ENCODE assay signal across 12 cellular contexts in the genomic region with DNA sequence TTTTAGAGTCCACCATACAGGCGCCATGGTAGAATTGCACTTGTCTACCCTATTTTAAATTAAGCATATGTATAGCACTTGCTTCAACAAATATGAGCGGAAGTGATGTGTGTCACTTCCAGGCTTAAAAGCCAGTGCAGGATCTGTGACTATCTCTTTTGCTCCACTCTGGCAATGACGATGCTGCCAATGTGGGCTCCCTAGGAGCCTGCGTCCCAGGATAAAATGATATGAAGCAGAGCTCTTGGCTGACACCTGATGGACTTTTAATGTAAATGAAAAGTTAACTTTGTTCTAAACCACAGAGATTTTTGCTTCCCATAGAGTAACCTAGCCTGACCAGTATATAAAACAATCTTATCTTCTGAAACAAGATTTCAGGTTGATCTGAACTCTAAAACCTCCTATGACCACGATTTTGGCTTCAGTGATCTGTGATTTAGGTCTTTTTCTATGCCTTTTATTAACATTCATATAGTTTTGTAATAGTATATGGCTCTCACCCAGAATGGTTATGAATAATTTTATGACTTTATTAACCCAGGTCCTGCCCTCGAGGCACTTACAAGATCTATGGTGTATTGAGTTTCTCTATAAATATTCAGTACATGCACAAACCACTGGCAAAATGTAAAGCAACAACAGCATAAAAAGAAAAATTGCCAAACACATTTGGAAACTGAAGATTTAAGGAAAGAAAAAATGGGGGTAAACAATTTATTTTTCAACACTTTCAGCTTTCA.
DNase-seq lines count a peak whose midpoint lies in the region; ATAC-seq, FAIRE-seq and TF ChIP-seq lines count a peak whose summit lies in the region.
"Had no signal": no experiment of that assay in that cellular context is flagged by ENCODE, and none has a peak within 500 bp of the region (broad histone marks: within the 10 kb centered on the region; RNA-seq: fewer than 3 reads in every experiment).

No MANE protein-coding gene starts in this region.

- H2AFZ ChIP-seq in GM23248 (no peak overlapping the region), astrocyte (ENCODE audit: low read depth, low read length) (no peak overlapping the region), mesenchymal stem cell (ENCODE audit: low read depth, low read length) (no peak overlapping the region)

- no peak overlapping the region for H4K91ac ChIP-seq in mesenchymal stem cell (ENCODE audit: low read length)

- H3K9me2 ChIP-seq in GM23248 (ENCODE audit: insufficient read depth): no peaks in the 10 kb centered on the region

- no peak overlapping the region for H3K4me2 ChIP-seq in GM23248 (ENCODE audit: unreplicated experiment)
- H3K4me2 ChIP-seq in astrocyte (ENCODE audit: low read length): no peak overlapping the region
- no peak overlapping the region for H3K4me2 ChIP-seq in mesenchymal stem cell (ENCODE audit: low read length, poor library complexity, severe bottlenecking)

- no peak for TF ChIP-seq CTCF in NB4 (IDR thresholded peaks at IDR 0.05; ENCODE audit: low read depth, low read length)
- peak; percentile 8 for TF ChIP-seq CTCF in astrocyte (IDR thresholded peaks at IDR 0.05; ENCODE audit: insufficient read depth, low read depth, low read length)

- no peaks in the 10 kb centered on the region for H3F3A ChIP-seq in GM23248 (ENCODE audit: insufficient read depth)

- no peak overlapping the region for H2AK5ac ChIP-seq in mesenchymal stem cell (ENCODE audit: low read length, severe bottlenecking)

- H3K27ac Mint-ChIP-seq in astrocyte (ENCODE audit: unreplicated experiment): no peak overlapping the region
- no peak overlapping the region for H3K27ac Mint-ChIP-seq in activated T-cell treated with anti-CD3 and anti-CD28 coated beads, Interleukin-2, amount 50 U/mL, for 72 hours
- H3K27ac Mint-ChIP-seq: activated naive CD8-positive, alpha-beta T cell treated with anti-CD3 and anti-CD28 coated beads, Interleukin-2, amount 50 U/mL, for 24 hours; immature natural killer cell had no signal

- no peaks in the 10 kb centered on the region for H3K9me3 ChIP-seq in GM23248 (ENCODE audit: low read depth)
- no peaks in the 10 kb centered on the region for H3K9me3 ChIP-seq in astrocyte (ENCODE audit: insufficient read depth, low read depth, low read length)
- no peaks in the 10 kb centered on the region for H3K9me3 ChIP-seq in mesenchymal stem cell (ENCODE audit: control insufficient read depth, low read length)

- no peak overlapping the region for H3K23ac ChIP-seq in mesenchymal stem cell (ENCODE audit: low read length in 2 of 2)

- DNase-seq in GM23248 (peak; percentile 20), NB4 (ENCODE audit: low read depth) (peak; percentile 11), astrocyte (ENCODE audit: low read depth) (no peak), mesenchymal stem cell (peak; percentile 34), NCI-H1048 (lab: John Stamatoyannopoulos, UW) (no peak), NCI-H1092 treated with DMSO at 0.1 percent for 48 hours (lab: John Stamatoyannopoulos, UW) (no peak)
- no peak for DNase-seq in stimulated activated CD4-positive, alpha-beta T cell treated with anti-CD3 and anti-CD28 coated beads, Interleukin-4, amount 100 ng/mL, for 4 hours
- DNase-seq in activated T-cell treated with anti-CD3 and anti-CD28 coated beads, Interleukin-2, amount 50 U/mL, for 72 hours: no peak
- DNase-seq: activated naive CD8-positive, alpha-beta T cell treated with anti-CD3 and anti-CD28 coated beads, Interleukin-2, amount 50 U/mL, for 24 hours; immature natural killer cell; small intestine had no signal

- H3K9me3 Mint-ChIP-seq in astrocyte (ENCODE audit: unreplicated experiment): no peaks in the 10 kb centered on the region
- H3K9me3 Mint-ChIP-seq in activated T-cell treated with anti-CD3 and anti-CD28 coated beads, Interleukin-2, amount 50 U/mL, for 72 hours: peaks cover 9 to 14% of the 10 kb centered on the region in 2 donors

- H3K14ac ChIP-seq in mesenchymal stem cell (ENCODE audit: low read length in 2 of 2): no peak overlapping the region

- H2BK12ac ChIP-seq in mesenchymal stem cell (ENCODE audit: low read length in 2 of 2): no peak overlapping the region

- no peak overlapping the region for H2BK120ac ChIP-seq in mesenchymal stem cell (ENCODE audit: low read depth, low read length)

- H3K79me2 ChIP-seq in GM23248 (ENCODE audit: insufficient read depth) (no peaks in the 10 kb centered on the region), astrocyte (ENCODE audit: insufficient read depth, low read length) (no peaks in the 10 kb centered on the region)

- no peak overlapping the region for H4K8ac ChIP-seq in mesenchymal stem cell (ENCODE audit: low read length)

- H3K4me1 ChIP-seq in GM23248 (ENCODE audit: insufficient read depth) (no peaks in the 10 kb centered on the region), astrocyte (ENCODE audit: insufficient read depth, low read length) (no peaks in the 10 kb centered on the region), mesenchymal stem cell (ENCODE audit: control insufficient read depth, insufficient read depth, low read depth, low read length) (no peaks in the 10 kb centered on the region)

- no peaks in the 10 kb centered on the region for H3K27me3 Mint-ChIP-seq in astrocyte (ENCODE audit: low read depth, unreplicated experiment)
- H3K27me3 Mint-ChIP-seq in activated T-cell treated with anti-CD3 and anti-CD28 coated beads, Interleukin-2, amount 50 U/mL, for 72 hours (ENCODE audit: low read depth): no peaks in the 10 kb centered on the region
- H3K27me3 Mint-ChIP-seq: activated naive CD8-positive, alpha-beta T cell treated with anti-CD3 and anti-CD28 coated beads, Interleukin-2, amount 50 U/mL, for 24 hours had no signal

- H3K27ac ChIP-seq in GM23248 (no peak overlapping the region), astrocyte (ENCODE audit: low read depth, low read length) (no peak overlapping the region), mesenchymal stem cell (ENCODE audit: low read length, poor library complexity, severe bottlenecking) (no peak overlapping the region)

- H3K36me3 Mint-ChIP-seq in astrocyte (ENCODE audit: low read depth, unreplicated experiment): no peaks in the 10 kb centered on the region
- H3K36me3 Mint-ChIP-seq in activated T-cell treated with anti-CD3 and anti-CD28 coated beads, Interleukin-2, amount 50 U/mL, for 72 hours (ENCODE audit: insufficient read depth in 2 of 2): no peaks in the 10 kb centered on the region

- no peak overlapping the region for H3K4me3 Mint-ChIP-seq in astrocyte (ENCODE audit: unreplicated experiment)
- H3K4me3 Mint-ChIP-seq in activated T-cell treated with anti-CD3 and anti-CD28 coated beads, Interleukin-2, amount 50 U/mL, for 72 hours: no peak overlapping the region
- H3K4me3 Mint-ChIP-seq: activated naive CD8-positive, alpha-beta T cell treated with anti-CD3 and anti-CD28 coated beads, Interleukin-2, amount 50 U/mL, for 24 hours; immature natural killer cell had no signal

- no peaks in the 10 kb centered on the region for H3K79me1 ChIP-seq in mesenchymal stem cell (replicated peaks; ENCODE audit: low read length, poor library complexity, severe bottlenecking)

- FAIRE-seq in astrocyte (lab: Jason Lieb, UNC): no peak
- FAIRE-seq: endometrium, small intestine had no signal

- in situ Hi-C loops in GM23248 (cut with MboI): no loop called here

- ATAC-seq in activated T-cell treated with anti-CD3 and anti-CD28 coated beads, Interleukin-2, amount 50 U/mL, for 72 hours (replicated peaks in 1 of 2): no peak
- ATAC-seq: activated naive CD8-positive, alpha-beta T cell treated with anti-CD3 and anti-CD28 coated beads, Interleukin-2, amount 50 U/mL, for 24 hours had no signal

- H4K20me1 ChIP-seq in GM23248 (ENCODE audit: insufficient read depth) (no peaks in the 10 kb centered on the region), astrocyte (ENCODE audit: insufficient read depth, low read length) (no peaks in the 10 kb centered on the region)

- H3K4ac ChIP-seq in mesenchymal stem cell (ENCODE audit: low read depth in 1 of 2, low read length in 2 of 2): no peak overlapping the region

- H2BK15ac ChIP-seq in mesenchymal stem cell (ENCODE audit: low read depth, poor library complexity, severe bottlenecking): no peak overlapping the region

- TF ChIP-seq POLR2A in NB4 (IDR thresholded peaks at IDR 0.05; ENCODE audit: extremely low read depth, insufficient read length): no peak

- H3K4me1 Mint-ChIP-seq in astrocyte (ENCODE audit: low read depth, unreplicated experiment): no peaks in the 10 kb centered on the region
- no peaks in the 10 kb centered on the region for H3K4me1 Mint-ChIP-seq in activated T-cell treated with anti-CD3 and anti-CD28 coated beads, Interleukin-2, amount 50 U/mL, for 72 hours (ENCODE audit: low read depth)
- H3K4me1 Mint-ChIP-seq: activated naive CD8-positive, alpha-beta T cell treated with anti-CD3 and anti-CD28 coated beads, Interleukin-2, amount 50 U/mL, for 24 hours; immature natural killer cell had no signal

- H3K36me3 ChIP-seq in GM23248 (ENCODE audit: low read depth) (no peaks in the 10 kb centered on the region), astrocyte (ENCODE audit: insufficient read depth, low read length) (no peaks in the 10 kb centered on the region), mesenchymal stem cell (ENCODE audit: control insufficient read depth in 1 of 2, insufficient read depth in 2 of 2, low read depth in 1 of 2, low read length in 2 of 2) (no peaks in the 10 kb centered on the region)

- 16% methylated on average over 6 of the region's 6 CpGs for WGBS in GM23248 (ENCODE audit: low coverage in 1 of 2, low lambda C conversion rate in 2 of 2, missing lambda C conversion rate in 2 of 2), 2 experiments
- WGBS in mesenchymal stem cell: 79% methylated on average over 4 of the region's 6 CpGs

- H2BK5ac ChIP-seq in mesenchymal stem cell (ENCODE audit: low read depth, low read length, poor library complexity, severe bottlenecking): no peak overlapping the region

- H3K4me3 ChIP-seq in GM23248 (no peak overlapping the region), NB4 (ENCODE audit: low read depth, low read length) (no peak overlapping the region), astrocyte (ENCODE audit: insufficient read depth, low read depth, low read length) (no peak overlapping the region), mesenchymal stem cell (ENCODE audit: insufficient read depth in 1 of 2, low read depth in 1 of 2, low read length in 2 of 2) (no peak overlapping the region)

- H3K18ac ChIP-seq in mesenchymal stem cell (ENCODE audit: low read depth in 1 of 2, low read length in 2 of 2): no peak overlapping the region

- no peaks in the 10 kb centered on the region for H3K27me3 ChIP-seq in GM23248 (replicated peaks; ENCODE audit: insufficient read depth)
- no peaks in the 10 kb centered on the region for H3K27me3 ChIP-seq in astrocyte (ENCODE audit: insufficient read depth, low read length)
- H3K27me3 ChIP-seq in mesenchymal stem cell (ENCODE audit: control insufficient read depth in 1 of 2, insufficient read depth in 1 of 2, low read length in 2 of 2): no peaks in the 10 kb centered on the region

- H3K9ac ChIP-seq in GM23248: no peak overlapping the region
- H3K9ac ChIP-seq in astrocyte (ENCODE audit: low read length): no peak overlapping the region
- H3K9ac ChIP-seq in mesenchymal stem cell (ENCODE audit: low read length): no peak overlapping the region

Comparison
In these comparisons a context has a peak if more than half of its experiments do, and no peak if none do; other contexts are left out.
1. DNase-seq: peak in GM23248 (single experiment), NB4 (single experiment) and mesenchymal stem cell (single experiment); none in astrocyte (single experiment), NCI-H1048 (single experiment), stimulated activated CD4-positive, alpha-beta T cell treated with anti-CD3 and anti-CD28 coated beads, Interleukin-4, amount 100 ng/mL, for 4 hours (0 of 2), activated T-cell treated with anti-CD3 and anti-CD28 coated beads, Interleukin-2, amount 50 U/mL, for 72 hours (0 of 2) and NCI-H1092 treated with DMSO at 0.1 percent for 48 hours (single experiment).